ENCODE assay signal across 9 cellular contexts in the genomic region with DNA sequence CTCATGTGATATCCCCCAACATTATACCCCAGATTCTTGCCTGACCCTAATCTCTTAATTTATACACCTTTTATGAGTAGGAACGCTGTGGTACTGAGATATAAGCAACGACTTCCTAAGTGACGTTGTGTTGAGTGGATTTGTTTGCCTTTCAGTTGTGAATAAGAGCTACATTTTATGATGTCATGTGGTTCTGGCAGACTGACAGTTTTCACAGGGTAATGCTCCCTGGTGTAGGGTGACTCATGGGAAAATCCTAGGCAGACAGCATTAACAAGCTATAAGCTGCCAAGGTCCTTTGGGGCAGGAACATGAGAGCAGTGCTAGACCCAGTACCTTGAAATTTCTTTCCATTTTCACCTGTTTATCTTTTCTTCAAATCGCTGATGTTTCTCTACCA. TPM values are rescaled to one million over a fixed set of nuclear protein-coding genes. Genes with fewer than 3 reads are reported as not detected.
A peak's percentile ranks its signal among the peaks of the same experiment; 100 is the strongest.
DNase-seq lines count a peak whose midpoint lies in the region; ATAC-seq lines count a peak whose summit lies in the region.
"Had no signal": no experiment of that assay in that cellular context is flagged by ENCODE, and none has a peak within 500 bp of the region (broad histone marks: within the 10 kb centered on the region; RNA-seq: fewer than 3 reads in every experiment).

No MANE protein-coding gene starts in this region.

- H3K27ac ChIP-seq in SJCRH30: no peak overlapping the region
- H3K27ac ChIP-seq: thyroid gland had no signal

- intact Hi-C loops in left ventricle myocardium superior (cut with micrococcal nuclease): no loop called here

- no peak overlapping the region for H3K4me3 Mint-ChIP-seq in effector memory CD8-positive, alpha-beta T cell

- peaks cover 19% of the 10 kb centered on the region for H3K4me1 ChIP-seq in SJCRH30

- no peak overlapping the region for H3K27ac Mint-ChIP-seq in effector memory CD8-positive, alpha-beta T cell

- peak; percentile 99 for DNase-seq in EH (ENCODE audit: low read depth)
- peak; percentile 66 to 75 for DNase-seq in SJCRH30
- no peak for DNase-seq in left ventricle myocardium superior
- no peak for DNase-seq in effector memory CD8-positive, alpha-beta T cell
- no peak for DNase-seq in superior temporal gyrus (ENCODE audit: extremely low spot score)
- DNase-seq in SK-N-DZ (ENCODE audit: low spot score): no peak

- peaks cover 0 to 6% of the 10 kb centered on the region in 2 donors for H3K4me1 Mint-ChIP-seq in effector memory CD8-positive, alpha-beta T cell (ENCODE audit: low read depth in 2 of 2)

- H3K4me3 ChIP-seq in SJCRH30: no peak overlapping the region
- H3K4me3 ChIP-seq: thyroid gland had no signal

- no peaks in the 10 kb centered on the region for H3K27me3 ChIP-seq in SJCRH30
- H3K27me3 ChIP-seq: thyroid gland had no signal

- peaks cover 6% of the 10 kb centered on the region; the same call in 1 of the 2 replicates for H3K36me3 ChIP-seq in SJCRH30
- H3K36me3 ChIP-seq: thyroid gland had no signal

- no peaks in the 10 kb centered on the region for H3K36me3 Mint-ChIP-seq in effector memory CD8-positive, alpha-beta T cell (ENCODE audit: insufficient read depth)

- ATAC-seq in HG03039 (IDR thresholded peaks at IDR 0.05; ENCODE audit: unreplicated experiment) (peak; percentile 61), left ventricle myocardium superior (peak; percentile 72), GM18867 (IDR thresholded peaks at IDR 0.05; ENCODE audit: unreplicated experiment) (no peak)
- ATAC-seq in effector memory CD8-positive, alpha-beta T cell (replicated peaks): no peak

- H3K9me3 Mint-ChIP-seq in effector memory CD8-positive, alpha-beta T cell: no peaks in the 10 kb centered on the region

- peaks cover 15 to 26% of the 10 kb centered on the region in 2 donors for H3K27me3 Mint-ChIP-seq in effector memory CD8-positive, alpha-beta T cell

- no peaks in the 10 kb centered on the region; the same call in 1 of the 2 replicates for H3K9me3 ChIP-seq in SJCRH30 (replicated peaks)
- H3K9me3 ChIP-seq: thyroid gland had no signal

RNA-seq across cellular contexts. Expression of a gene that starts 11.2 kb away (rescaled TPM):
- 13.7 and 15.5 TPM in 2 replicates for total RNA-seq in SJCRH30 (2014; rRNA removed; shearing (Covaris generic))
- 1.7 TPM for total RNA-seq in left ventricle myocardium superior
- 1.2 and 2.1 TPM in 2 replicates for polyA plus RNA-seq in SK-N-DZ (2014; cell fraction: cytosol; rRNA removed)
- 1.6 and 2.4 TPM in 2 replicates for polyA plus RNA-seq in SK-N-DZ (2014; cell fraction: nucleus; rRNA removed)

RNA-seq across cellular contexts. Expression of a gene that starts 35.7 kb away (rescaled TPM):
- not detected in 2 replicates for total RNA-seq in SJCRH30 (2014; rRNA removed; shearing (Covaris generic))
- not detected for total RNA-seq in left ventricle myocardium superior
- polyA plus RNA-seq in SK-N-DZ (2014; cell fraction: cytosol; rRNA removed): not detected in 2 replicates
- not detected in 2 replicates for polyA plus RNA-seq in SK-N-DZ (2014; cell fraction: nucleus; rRNA removed)

Comparison
In these comparisons a context has a peak if more than half of its experiments do, and no peak if none do; other contexts are left out.
1. DNase-seq: peak in EH (single experiment) and SJCRH30 (2 of 2); none in left ventricle myocardium superior (single experiment), effector memory CD8-positive, alpha-beta T cell (0 of 3), superior temporal gyrus (single experiment) and SK-N-DZ (single experiment).
2. ATAC-seq: peak in HG03039 (single experiment) and left ventricle myocardium superior (single experiment); none in GM18867 (single experiment) and effector memory CD8-positive, alpha-beta T cell (single experiment).